ENCODE assay signal across 29 cellular contexts in genomic region chr10:28708921-28709461, GRCh38. TPM values are rescaled to one million over a fixed set of nuclear protein-coding genes. Genes with fewer than 3 reads are reported as not detected.
"Had no signal": no experiment of that assay in that cellular context is flagged by ENCODE, and none has a peak within 500 bp of the region (broad histone marks: within the 10 kb centered on the region; RNA-seq: fewer than 3 reads in every experiment).

No MANE protein-coding gene starts in this region.

- H3K9me3 Mint-ChIP-seq: activated T-cell treated with anti-CD3 and anti-CD28 coated beads, Interleukin-2, amount 50 U/mL, for 72 hours; neural crest cell had no signal

- H3K9ac ChIP-seq: parathyroid adenoma had no signal

- H2AFZ ChIP-seq: parathyroid adenoma had no signal

- FAIRE-seq: keratinocyte, urothelium cell line had no signal

- H3K27ac ChIP-seq: coronary artery, dorsolateral prefrontal cortex, gastrocnemius medialis, parathyroid adenoma, right atrium auricular region, testis had no signal

- H3K4me1 Mint-ChIP-seq: naive thymus-derived CD4-positive, alpha-beta T cell had no signal

- H3K4me3 ChIP-seq: coronary artery, dorsolateral prefrontal cortex, gastrocnemius medialis, right atrium auricular region, testis had no signal

- H3K27ac Mint-ChIP-seq: activated naive CD8-positive, alpha-beta T cell; activated T-cell treated with anti-CD3 and anti-CD28 coated beads, Interleukin-2, amount 50 U/mL, for 72 hours; naive thymus-derived CD4-positive, alpha-beta T cell had no signal

- ATAC-seq: activated T-cell treated with anti-CD3 and anti-CD28 coated beads, Interleukin-2, amount 50 U/mL, for 72 hours; gastrocnemius medialis; left cardiac atrium; naive thymus-derived CD4-positive, alpha-beta T cell had no signal

- H3K27me3 ChIP-seq: gastrocnemius medialis, right atrium auricular region, testis had no signal

- H3K79me2 ChIP-seq: parathyroid adenoma had no signal

- H3K4me1 ChIP-seq: gastrocnemius medialis, parathyroid adenoma had no signal

- H3K9me3 ChIP-seq: gastrocnemius medialis, right atrium auricular region, testis had no signal

- H3K36me3 ChIP-seq: gastrocnemius medialis, right atrium auricular region had no signal

- H3K4me3 Mint-ChIP-seq: activated naive CD8-positive, alpha-beta T cell; activated T-cell treated with anti-CD3 and anti-CD28 coated beads, Interleukin-2, amount 50 U/mL, for 72 hours; naive thymus-derived CD4-positive, alpha-beta T cell; neural crest cell had no signal

- H3K36me3 Mint-ChIP-seq: activated naive CD8-positive, alpha-beta T cell; naive thymus-derived CD4-positive, alpha-beta T cell had no signal

- DNase-seq: activated CD4-positive, alpha-beta T cell treated with anti-CD3 and anti-CD28 coated beads for 4 hours; activated CD4-positive, alpha-beta T cell treated with anti-CD3 and anti-CD28 coated beads, Interleukin-2, amount 50 U/mL, for 4 hours; activated CD4-positive, CD25-positive, alpha-beta regulatory T cell; activated naive CD4-positive, alpha-beta T cell; activated T-cell treated with anti-CD3 and anti-CD28 coated beads for 4 hours; activated T-cell treated with anti-CD3 and anti-CD28 coated beads, Interleukin-2, amount 50 U/mL, for 72 hours; anterior cingulate cortex; cerebellar nuclear complex; dorsolateral prefrontal cortex; effector memory CD4-positive, alpha-beta T cell; gastrocnemius medialis; glutamatergic neuron; left cardiac atrium; mammary epithelial cell; midbrain; naive thymus-derived CD4-positive, alpha-beta T cell; nucleus accumbens; stimulated activated CD4-positive, alpha-beta T cell treated with anti-CD3 and anti-CD28 coated beads, Interleukin-2, amount 100 ng/mL, for 48 hours; stimulated activated naive CD4-positive, alpha-beta T cell treated with Interleukin-2 at 50 U/mL for 16 hours; testis; trophoblast cell had no signal

RNA-seq across cellular contexts. Expression of gene BAMBI, which starts 31.7 kb away (rescaled TPM):
- total RNA-seq: T-helper 1 cell treated with Interleukin-12 subunit alpha and Interleukin-12 subunit beta and Interleukin-4 antibody, amounts not matched to agents 30 ng/mL and 1 ng/mL, for 36 hours had no signal
- polyA plus RNA-seq: naive thymus-derived CD4-positive, alpha-beta T cell had no signal
